Comparison of ENCODE assay signal across 1 cellular context in genomic region chr14:50013934-50014333, GRCh38.
TF ChIP-seq lines count a peak whose summit lies in the region.

No MANE protein-coding gene starts in this region.

TF ChIP-seq in K562, 482 proteins besides CTCF, POLR2A, EP300 and RAD21 (continued from another document):
- no peak for TF ChIP-seq PBX2 (CRISPR knock-in tag; IDR thresholded peaks at IDR 0.05; ENCODE audit: low read depth)
- TF ChIP-seq PBX2 (tag; conservative IDR thresholded peaks at IDR 0.05; ENCODE audit: low read depth), result peak; percentile 52
- no peak for TF ChIP-seq GTF3C2 (IDR thresholded peaks at IDR 0.05; ENCODE audit: borderline replicate concordance, extremely low read depth, insufficient read length)
- TF ChIP-seq PKNOX1 (IDR thresholded peaks at IDR 0.05), result peak; percentile 49; the same call in 1 of the 2 replicates
- no peak for TF ChIP-seq ZNF263 (CRISPR knock-in tag; IDR thresholded peaks at IDR 0.05; ENCODE audit: borderline replicate concordance)
- no peak for TF ChIP-seq IRF2 (CRISPR knock-in tag; IDR thresholded peaks at IDR 0.05)
- TF ChIP-seq SPI1 (IDR thresholded peaks at IDR 0.05; ENCODE audit: borderline replicate concordance, low read depth, low read length), result no peak
- TF ChIP-seq SMC3 (conservative IDR thresholded peaks at IDR 0.05; ENCODE audit: insufficient read depth, low read depth, low read length), result no peak
- TF ChIP-seq RAD51 (IDR thresholded peaks at IDR 0.05; ENCODE audit: borderline replicate concordance, low read depth), result no peak
- peak; percentile 60 for TF ChIP-seq MEIS2 (IDR thresholded peaks at IDR 0.05; ENCODE audit: partially characterized antibody)
- TF ChIP-seq SRSF3 (IDR thresholded peaks at IDR 0.05; ENCODE audit: insufficient read depth, low read length), result no peak
- no peak for TF ChIP-seq SFPQ (IDR thresholded peaks at IDR 0.05; ENCODE audit: low read depth, low read length)
